In genomic region chr2:127394464-127394863, GRCh38 we compare ENCODE assay signal across 30 cellular contexts. TPM values are rescaled to one million over a fixed set of nuclear protein-coding genes. Genes with fewer than 3 reads are reported as not detected.
"Had no signal": no experiment of that assay in that cellular context is flagged by ENCODE, and none has a peak within 500 bp of the region (broad histone marks: within the 10 kb centered on the region; RNA-seq: fewer than 3 reads in every experiment).

No MANE protein-coding gene starts in this region.

- H3K4me2 ChIP-seq: SK-N-SH had no signal

- H3K4me3 Mint-ChIP-seq: activated CD4-positive, alpha-beta T cell treated with anti-CD3 and anti-CD28 coated beads, Interleukin-2, amount 10 ng/mL, durations not matched to agents 24 days and 14 days; activated CD8-positive, alpha-beta T cell treated with anti-CD3 and anti-CD28 coated beads for 36 hours; activated naive CD4-positive, alpha-beta T cell treated with anti-CD3 and anti-CD28 coated beads for 36 hours; activated naive CD8-positive, alpha-beta T cell; activated naive CD8-positive, alpha-beta T cell treated with anti-CD3 and anti-CD28 coated beads, Interleukin-2, amount 50 U/mL, for 24 hours; activated T-cell treated with anti-CD3 and anti-CD28 coated beads, Interleukin-2, amount 50 U/mL, for 24 hours; T-helper 1 cell treated with Interleukin-12 subunit alpha and Interleukin-12 subunit beta and Interleukin-4 antibody, amounts not matched to agents 30 μg/mL and 1 μg/mL, for 36 hours; T-helper 2 cell treated with Interferon-gamma antibody and Interleukin-4, amounts not matched to agents 5 μg/mL and 100 μg/mL, for 36 hours had no signal

- DNase-seq: activated CD4-positive, alpha-beta T cell treated with anti-CD3 and anti-CD28 coated beads, Interleukin-2, amount 10 ng/mL, durations not matched to agents 24 days and 14 days; activated CD4-positive, alpha-beta T cell treated with anti-CD3 and anti-CD28 coated beads, Interleukin-2, amount 50 U/mL, for 4 hours; activated CD8-positive, alpha-beta T cell treated with anti-CD3 and anti-CD28 coated beads for 36 hours; activated gamma-delta T cell treated with Interleukin-2 at 50 U/mL for 16 hours; activated naive CD4-positive, alpha-beta T cell treated with anti-CD3 and anti-CD28 coated beads for 36 hours; activated naive CD8-positive, alpha-beta T cell treated with anti-CD3 and anti-CD28 coated beads, Interleukin-2, amount 50 U/mL, for 24 hours; activated T-cell treated with anti-CD3 and anti-CD28 coated beads, Interleukin-2, amount 50 U/mL, for 24 hours; body of pancreas; caudate nucleus; IMR-90; NCI-H1092 treated with DMSO at 0.1 percent for 48 hours; NCI-H146; NCI-H187; NCI-H2029 treated with DMSO at 0.1 percent for 48 hours; NCI-H2107; NCI-H226; NCI-H446 treated with DMSO at 0.1 percent for 48 hours; NCI-H524; NK-92 treated with Interleukin-12 subunit alpha and Interleukin-12 subunit beta, amount 100 ng/mL, for 24 hours; PC-3; Peyer's patch; RPMI8226; SHP77 treated with DMSO at 0.1 percent for 48 hours; SK-N-SH had no signal

- H3K4me3 ChIP-seq: body of pancreas, K562, Peyer's patch, SJSA1 had no signal

- H3K9me3 Mint-ChIP-seq: activated CD8-positive, alpha-beta T cell treated with anti-CD3 and anti-CD28 coated beads for 36 hours; activated naive CD4-positive, alpha-beta T cell treated with anti-CD3 and anti-CD28 coated beads for 36 hours; activated T-cell treated with anti-CD3 and anti-CD28 coated beads, Interleukin-2, amount 50 U/mL, for 24 hours; T-helper 1 cell treated with Interleukin-12 subunit alpha and Interleukin-12 subunit beta and Interleukin-4 antibody, amounts not matched to agents 30 μg/mL and 1 μg/mL, for 36 hours; T-helper 2 cell treated with Interferon-gamma antibody and Interleukin-4, amounts not matched to agents 5 μg/mL and 100 μg/mL, for 36 hours had no signal

- H3K27me3 ChIP-seq: body of pancreas, Peyer's patch, SJSA1 had no signal

- H3K9me3 ChIP-seq: body of pancreas, Peyer's patch, SJSA1, SK-N-SH had no signal

- H3K27ac Mint-ChIP-seq: activated CD4-positive, alpha-beta T cell treated with anti-CD3 and anti-CD28 coated beads, Interleukin-2, amount 10 ng/mL, durations not matched to agents 24 days and 14 days; activated CD8-positive, alpha-beta T cell treated with anti-CD3 and anti-CD28 coated beads for 36 hours; activated naive CD4-positive, alpha-beta T cell treated with anti-CD3 and anti-CD28 coated beads for 36 hours; activated naive CD8-positive, alpha-beta T cell; activated naive CD8-positive, alpha-beta T cell treated with anti-CD3 and anti-CD28 coated beads, Interleukin-2, amount 50 U/mL, for 24 hours; activated T-cell treated with anti-CD3 and anti-CD28 coated beads, Interleukin-2, amount 50 U/mL, for 24 hours; T-helper 1 cell treated with Interleukin-12 subunit alpha and Interleukin-12 subunit beta and Interleukin-4 antibody, amounts not matched to agents 30 μg/mL and 1 μg/mL, for 36 hours; T-helper 2 cell treated with Interferon-gamma antibody and Interleukin-4, amounts not matched to agents 5 μg/mL and 100 μg/mL, for 36 hours had no signal

- H3K27me3 Mint-ChIP-seq: activated CD8-positive, alpha-beta T cell treated with anti-CD3 and anti-CD28 coated beads for 36 hours; activated naive CD8-positive, alpha-beta T cell; activated naive CD8-positive, alpha-beta T cell treated with anti-CD3 and anti-CD28 coated beads, Interleukin-2, amount 50 U/mL, for 24 hours; activated T-cell treated with anti-CD3 and anti-CD28 coated beads, Interleukin-2, amount 50 U/mL, for 24 hours had no signal

- H3K9ac ChIP-seq: SK-N-SH had no signal

- H3K27ac ChIP-seq: body of pancreas, Peyer's patch, SJSA1 had no signal

- ATAC-seq: activated CD8-positive, alpha-beta T cell treated with anti-CD3 and anti-CD28 coated beads for 36 hours; activated naive CD8-positive, alpha-beta T cell treated with anti-CD3 and anti-CD28 coated beads, Interleukin-2, amount 50 U/mL, for 24 hours; body of pancreas; K562; PC-3 had no signal

- H3K36me3 ChIP-seq: Peyer's patch, SJSA1 had no signal

RNA-seq across cellular contexts. Expression of gene PROC, which starts 23.8 kb away (rescaled TPM):
- total RNA-seq: activated CD8-positive, alpha-beta T cell treated with anti-CD3 and anti-CD28 coated beads for 36 hours; activated naive CD4-positive, alpha-beta T cell treated with anti-CD3 and anti-CD28 coated beads for 36 hours; bronchial epithelial cell; IMR-90; K562 had no signal
- polyA plus RNA-seq: K562 had no signal
